In genomic region chr4:29085748-29086147, GRCh38 we compare ENCODE assay signal across 4 cellular contexts.
TF ChIP-seq lines count a peak whose summit lies in the region.

No MANE protein-coding gene starts in this region.

TF ChIP-seq in HepG2, 621 proteins besides CTCF, POLR2A, EP300 and RAD21:
- TF ChIP-seq SKI (IDR thresholded peaks at IDR 0.05; ENCODE audit: partially characterized antibody) (no peak), PRDM4 (CRISPR knock-in tag; IDR thresholded peaks at IDR 0.05; ENCODE audit: borderline replicate concordance) (no peak), CREB1 (IDR thresholded peaks at IDR 0.05) (peak; percentile 86), CREB1 (CRISPR knock-in tag; IDR thresholded peaks at IDR 0.05) (no peak), ATF7 (IDR thresholded peaks at IDR 0.05) (peak; percentile 96), ATF7 (CRISPR knock-in tag; IDR thresholded peaks at IDR 0.05) (no peak)

TF ChIP-seq in HEK293, 187 proteins besides CTCF, POLR2A, EP300 and RAD21:
- peak; percentile 57; the same call in 1 of the 2 replicates for TF ChIP-seq ATF2 (tag by site-specific recombination; IDR thresholded peaks at IDR 0.05; ENCODE audit: low read depth)
- TF ChIP-seq ZNF707 (tag by site-specific recombination; IDR thresholded peaks at IDR 0.05), result no peak

TF ChIP-seq in GM12878, 131 proteins besides CTCF, POLR2A, EP300 and RAD21:
- TF ChIP-seq ATF7 (IDR thresholded peaks at IDR 0.05; ENCODE audit: low read depth) (peak; percentile 47; the same call in 1 of the 2 replicates), MEF2B (IDR thresholded peaks at IDR 0.05; ENCODE audit: partially characterized antibody, poor library complexity, severe bottlenecking) (no peak)

TF ChIP-seq in K562, 482 proteins besides CTCF, POLR2A, EP300 and RAD21:
- TF ChIP-seq ZNF778 (CRISPR knock-in tag; IDR thresholded peaks at IDR 0.05) (no peak), GABPB2 (CRISPR knock-in tag; conservative IDR thresholded peaks at IDR 0.05) (no peak), ATF3 (IDR thresholded peaks at IDR 0.05) (peak; percentile 38; the same call in 1 of the 2 replicates), ATF3 (CRISPR knock-in tag; conservative IDR thresholded peaks at IDR 0.05) (no peak)
TF ChIP-seq in K562: peak in this region for 1.
